Comparison of ENCODE assay signal across 8 cellular contexts in the genomic region with DNA sequence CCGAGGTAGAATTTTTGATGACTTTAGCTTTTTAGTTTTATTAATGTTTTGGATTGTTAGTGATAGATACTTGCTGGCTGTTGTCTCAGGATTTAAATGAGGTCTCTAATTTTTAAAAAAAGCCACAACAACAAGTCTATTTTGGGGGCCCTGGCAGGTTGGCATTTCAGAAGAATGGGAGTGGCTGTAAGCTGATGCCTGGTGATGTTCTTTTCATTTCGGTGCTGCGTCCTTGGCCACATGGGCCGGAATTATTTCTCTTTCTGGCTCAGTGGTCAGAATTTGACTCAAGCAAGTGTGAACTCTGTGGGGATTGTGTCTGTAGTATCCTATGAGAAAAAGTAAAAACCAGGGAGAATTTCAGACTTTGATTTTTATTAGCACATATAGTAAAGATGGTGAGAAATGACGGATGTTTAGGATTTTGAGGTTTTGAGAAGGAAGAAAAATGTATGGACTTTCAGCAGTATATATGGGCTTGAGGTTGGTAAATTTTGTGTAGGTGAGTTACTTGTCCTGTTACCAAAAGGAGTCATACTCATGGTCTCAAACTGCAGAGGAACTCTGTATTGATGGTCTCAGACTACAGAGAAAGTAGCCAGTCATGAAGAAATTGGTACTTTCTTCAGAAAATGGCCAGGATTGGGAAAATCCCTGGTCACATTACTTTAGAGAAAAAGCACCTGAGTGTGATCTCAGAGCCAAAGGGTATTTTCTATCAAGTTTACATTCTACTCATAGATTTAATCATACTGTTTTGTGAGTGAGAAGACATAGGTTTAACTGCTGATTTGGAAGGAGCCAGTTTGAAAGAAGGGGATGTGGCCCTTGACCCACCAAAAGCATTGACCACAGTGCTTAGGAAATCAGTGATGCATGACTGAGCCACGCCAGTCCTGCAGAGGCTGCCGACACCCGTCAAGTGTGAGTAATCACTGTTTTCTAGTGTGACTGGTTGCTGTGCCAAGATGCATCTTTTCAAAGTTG.
DNase-seq lines count a peak whose midpoint lies in the region; ATAC-seq and TF ChIP-seq lines count a peak whose summit lies in the region.

No MANE protein-coding gene starts in this region.

- H3K9me3 Mint-ChIP-seq in neural crest cell = no peaks in the 10 kb centered on the region

- H3K4me3 ChIP-seq in Peyer's patch (peak overlapping the region; percentile 28 to 56 (median 42)), duodenal mucosa (ENCODE audit: low read depth in 1 of 2, low read length in 2 of 2) (peak overlapping the region; percentile 72 to 75)

- TF ChIP-seq CTCF in Peyer's patch (IDR thresholded peaks at IDR 0.05) (no peak), neural crest cell (conservative IDR thresholded peaks at IDR 0.05) (no peak)

- H3K36me3 ChIP-seq in Peyer's patch (peaks cover 0 to 12% (median 0%) of the 10 kb centered on the region in 3 donors), duodenal mucosa (ENCODE audit: control insufficient read depth in 1 of 2, insufficient read depth in 2 of 2, low read length in 2 of 2) (peaks cover 0 to 16% of the 10 kb centered on the region in 2 donors)

- no peaks in the 10 kb centered on the region for H3K9me3 ChIP-seq in Peyer's patch
- H3K9me3 ChIP-seq in duodenal mucosa (ENCODE audit: control insufficient read depth in 1 of 2, low read length in 2 of 2) = no peaks in the 10 kb centered on the region

- peak overlapping the region; percentile 61 to 66 for H3K9ac ChIP-seq in duodenal mucosa (ENCODE audit: low read depth in 1 of 2, low read length in 2 of 2)

- peaks cover 26% of the 10 kb centered on the region for H3K36me3 Mint-ChIP-seq in neural crest cell (ENCODE audit: low read depth)

- TF ChIP-seq POLR2A in Peyer's patch (IDR thresholded peaks at IDR 0.05) = no peak

- H3K4me3 Mint-ChIP-seq in neural crest cell = no peak overlapping the region

- peak; percentile 43 for ATAC-seq in HG02885 (IDR thresholded peaks at IDR 0.05; ENCODE audit: poor library complexity, unreplicated experiment)

- no peaks in the 10 kb centered on the region for H3K27me3 Mint-ChIP-seq in neural crest cell (ENCODE audit: low read depth)

- no peak overlapping the region for H3K27ac Mint-ChIP-seq in neural crest cell (ENCODE audit: unreplicated experiment)

- peaks cover 46% of the 10 kb centered on the region for H3K4me1 Mint-ChIP-seq in neural crest cell

- DNase-seq in activated CD8-positive, alpha-beta memory T cell treated with anti-CD3 and anti-CD28 coated beads, Interleukin-2, amount 50 U/mL, for 48 hours = peak; percentile 79
- no peak for DNase-seq in activated CD8-positive, alpha-beta memory T cell treated with anti-CD3 and anti-CD28 coated beads, Interleukin-2, amount 50 U/mL, for 4 hours
- DNase-seq in Peyer's patch (peak in 2 of 3 donors; percentile 60 to 85), neural crest cell (ENCODE audit: low read depth, low spot score) (peak; percentile 5), putamen (ENCODE audit: low spot score) (no peak), kidney glomerular epithelial cell (lab: John Stamatoyannopoulos, UW) (no peak)

- H3K27me3 ChIP-seq in Peyer's patch (no peaks in the 10 kb centered on the region), duodenal mucosa (ENCODE audit: control insufficient read depth in 1 of 2, insufficient read depth in 2 of 2, low read length in 2 of 2) (no peaks in the 10 kb centered on the region)

- H3K27ac ChIP-seq in Peyer's patch (peak overlapping the region; percentile 79 to 90 (median 88)), duodenal mucosa (ENCODE audit: low read depth, low read length) (peak overlapping the region; percentile 47)

- H3K4me1 ChIP-seq in Peyer's patch (peaks cover 0 to 32% (median 24%) of the 10 kb centered on the region in 4 donors), duodenal mucosa (ENCODE audit: control insufficient read depth in 1 of 2, insufficient read depth in 2 of 2, low read length in 2 of 2) (peaks cover 63 to 75% of the 10 kb centered on the region in 2 donors)

Comparison
In these comparisons a context has a peak if more than half of its experiments do, and no peak if none do; other contexts are left out.
1. DNase-seq: peak in activated CD8-positive, alpha-beta memory T cell treated with anti-CD3 and anti-CD28 coated beads, Interleukin-2, amount 50 U/mL, for 48 hours (single experiment), Peyer's patch (2 of 3) and neural crest cell (single experiment); none in activated CD8-positive, alpha-beta memory T cell treated with anti-CD3 and anti-CD28 coated beads, Interleukin-2, amount 50 U/mL, for 4 hours (single experiment), putamen (single experiment) and kidney glomerular epithelial cell (single experiment).